7 cellular contexts compared by ENCODE assay signal in the genomic region with DNA sequence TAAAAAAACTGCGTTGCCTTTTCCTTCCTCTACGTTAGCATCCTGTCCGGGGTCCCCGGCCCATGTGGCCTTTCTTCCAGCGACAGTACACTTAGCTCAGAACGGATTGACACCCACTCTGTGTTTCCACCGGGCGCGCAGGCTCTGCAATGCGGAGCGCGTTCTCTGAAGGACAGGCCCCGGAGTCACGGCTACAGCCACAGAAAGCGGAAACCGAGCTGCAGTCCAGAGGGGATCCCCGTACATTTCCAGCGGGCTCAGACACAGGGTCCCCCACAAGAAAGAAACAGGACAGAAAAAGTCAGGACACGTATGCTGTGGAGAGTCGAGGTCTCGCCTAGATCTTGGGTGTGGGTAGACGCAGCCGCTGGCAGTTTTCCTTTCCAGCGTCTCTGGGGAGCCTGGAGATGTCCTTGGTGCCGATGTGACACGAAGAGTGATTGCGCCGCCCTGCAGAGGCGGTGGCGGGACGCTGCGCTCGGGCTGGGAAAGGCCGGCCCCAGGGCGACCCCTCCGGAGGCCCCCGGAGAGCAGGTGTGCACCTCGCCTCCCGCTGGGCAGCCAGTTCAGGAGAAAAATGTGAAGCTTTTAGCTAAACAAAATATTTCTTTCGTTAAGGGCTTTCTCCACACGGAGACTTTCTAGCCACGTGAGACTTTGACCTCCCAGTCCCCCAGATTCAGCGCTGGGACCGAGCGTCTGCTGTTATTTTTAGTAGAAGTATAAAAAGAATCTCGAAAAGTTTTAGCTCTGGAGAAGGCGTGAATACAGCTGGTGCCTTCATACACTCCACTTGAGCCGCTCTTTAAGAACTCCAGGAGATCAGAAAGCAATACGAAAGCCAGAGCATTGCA. TPM values are rescaled to one million over a fixed set of nuclear protein-coding genes. Genes with fewer than 3 reads are reported as not detected.
A peak's percentile ranks its signal among the peaks of the same experiment; 100 is the strongest.
DNase-seq lines count a peak whose midpoint lies in the region; ATAC-seq and TF ChIP-seq lines count a peak whose summit lies in the region.

No MANE protein-coding gene starts in this region.

- TF ChIP-seq POLR2A in GM18526 (IDR thresholded peaks at IDR 0.05; ENCODE audit: extremely low read depth, insufficient read length): peak; percentile 13

- no peaks in the 10 kb centered on the region for H3K36me3 Mint-ChIP-seq in activated T-helper 1 cell treated with anti-CD3 and anti-CD28 coated beads, Interleukin-12 subunit alpha, Interleukin-12 subunit beta, Interleukin-2, Interleukin-4 antibody, amounts not matched to agents 30 ng/mL and 10 ng/mL and 1 ng/mL, durations not matched to agents 14 hours and 24 hours and 36 hours (ENCODE audit: low read depth)
- H3K36me3 Mint-ChIP-seq in glutamatergic neuron (ENCODE audit: unreplicated experiment): no peaks in the 10 kb centered on the region

- H3K9ac ChIP-seq in parathyroid adenoma: no peak overlapping the region

- H3K79me2 ChIP-seq in parathyroid adenoma: no peaks in the 10 kb centered on the region

- peaks cover 29% of the 10 kb centered on the region for H3K27me3 Mint-ChIP-seq in activated T-helper 1 cell treated with anti-CD3 and anti-CD28 coated beads, Interleukin-12 subunit alpha, Interleukin-12 subunit beta, Interleukin-2, Interleukin-4 antibody, amounts not matched to agents 30 ng/mL and 10 ng/mL and 1 ng/mL, durations not matched to agents 14 hours and 24 hours and 36 hours (ENCODE audit: insufficient read depth)
- H3K27me3 Mint-ChIP-seq in glutamatergic neuron (ENCODE audit: unreplicated experiment): peaks cover 10% of the 10 kb centered on the region

- peak overlapping the region; percentile 75 for H3K4me2 ChIP-seq in parathyroid adenoma (ENCODE audit: low read length)

- H3K9me3 ChIP-seq in parathyroid adenoma (ENCODE audit: control insufficient read depth, low read length): no peaks in the 10 kb centered on the region

- intact Hi-C loops in activated T-helper 1 cell treated with anti-CD3 and anti-CD28 coated beads, Interleukin-12 subunit alpha, Interleukin-12 subunit beta, Interleukin-2, Interleukin-4 antibody, amounts not matched to agents 30 ng/mL and 10 ng/mL and 1 ng/mL, durations not matched to agents 14 hours and 24 hours and 36 hours (cut with micrococcal nuclease): loop anchor here (2.0 to 5.0 kb wide), 2 partner anchors 201 to 505 kb away; no protein-coding TSS in a partner anchor

- peaks cover 5% of the 10 kb centered on the region for H3K4me1 ChIP-seq in parathyroid adenoma

- H3K9me3 Mint-ChIP-seq in activated T-helper 1 cell treated with anti-CD3 and anti-CD28 coated beads, Interleukin-12 subunit alpha, Interleukin-12 subunit beta, Interleukin-2, Interleukin-4 antibody, amounts not matched to agents 30 ng/mL and 10 ng/mL and 1 ng/mL, durations not matched to agents 14 hours and 24 hours and 36 hours: no peaks in the 10 kb centered on the region
- peaks cover 5% of the 10 kb centered on the region for H3K9me3 Mint-ChIP-seq in glutamatergic neuron (ENCODE audit: unreplicated experiment)

- peak overlapping the region; percentile 41 for H3K4me3 ChIP-seq in parathyroid adenoma (ENCODE audit: low read depth, low read length)

- peak overlapping the region; percentile 52 for H3K27ac Mint-ChIP-seq in activated T-helper 1 cell treated with anti-CD3 and anti-CD28 coated beads, Interleukin-12 subunit alpha, Interleukin-12 subunit beta, Interleukin-2, Interleukin-4 antibody, amounts not matched to agents 30 ng/mL and 10 ng/mL and 1 ng/mL, durations not matched to agents 14 hours and 24 hours and 36 hours
- no peak overlapping the region for H3K27ac Mint-ChIP-seq in glutamatergic neuron (ENCODE audit: unreplicated experiment)

- no peak for TF ChIP-seq CTCF in glutamatergic neuron (IDR thresholded peaks at IDR 0.05; ENCODE audit: partially characterized antibody, unreplicated experiment)
- no peak for TF ChIP-seq CTCF in parathyroid adenoma (IDR thresholded peaks at IDR 0.05)

- peaks cover 3% of the 10 kb centered on the region for H3K27me3 ChIP-seq in parathyroid adenoma (ENCODE audit: control insufficient read depth, insufficient read depth, low read length)

- H3K4me3 Mint-ChIP-seq in activated T-helper 1 cell treated with anti-CD3 and anti-CD28 coated beads, Interleukin-12 subunit alpha, Interleukin-12 subunit beta, Interleukin-2, Interleukin-4 antibody, amounts not matched to agents 30 ng/mL and 10 ng/mL and 1 ng/mL, durations not matched to agents 14 hours and 24 hours and 36 hours: peak overlapping the region; percentile 76
- H3K4me3 Mint-ChIP-seq in glutamatergic neuron (ENCODE audit: unreplicated experiment): peak overlapping the region; percentile 82

- peak overlapping the region; percentile 12 for H3K27ac ChIP-seq in parathyroid adenoma

- H2AFZ ChIP-seq in parathyroid adenoma: peak overlapping the region; percentile 61

- peak; percentile 9 for DNase-seq in activated T-helper 1 cell treated with anti-CD3 and anti-CD28 coated beads, Interleukin-12 subunit alpha, Interleukin-12 subunit beta, Interleukin-2, Interleukin-4 antibody, amounts not matched to agents 30 ng/mL and 10 ng/mL and 1 ng/mL, durations not matched to agents 14 hours and 24 hours and 36 hours (ENCODE audit: low spot score)
- peak; percentile 50 for DNase-seq in glutamatergic neuron
- DNase-seq in hepatic stellate cell (ENCODE audit: low spot score): no peak

- peak; percentile 43 for ATAC-seq in HG03196 (IDR thresholded peaks at IDR 0.05; ENCODE audit: unreplicated experiment)
- no peak for ATAC-seq in HG03159 (IDR thresholded peaks at IDR 0.05; ENCODE audit: unreplicated experiment)

- peaks cover 20% of the 10 kb centered on the region for H3K4me1 Mint-ChIP-seq in activated T-helper 1 cell treated with anti-CD3 and anti-CD28 coated beads, Interleukin-12 subunit alpha, Interleukin-12 subunit beta, Interleukin-2, Interleukin-4 antibody, amounts not matched to agents 30 ng/mL and 10 ng/mL and 1 ng/mL, durations not matched to agents 14 hours and 24 hours and 36 hours (ENCODE audit: low read depth)
- peaks cover 29% of the 10 kb centered on the region for H3K4me1 Mint-ChIP-seq in glutamatergic neuron (ENCODE audit: low read depth, unreplicated experiment)

- no peaks in the 10 kb centered on the region for H3K36me3 ChIP-seq in parathyroid adenoma (ENCODE audit: control insufficient read depth, insufficient read depth, low read length)

RNA-seq across cellular contexts. Expression of a gene that starts 1.3 kb away (rescaled TPM):
- total RNA-seq in activated T-helper 1 cell treated with anti-CD3 and anti-CD28 coated beads, Interleukin-12 subunit alpha, Interleukin-12 subunit beta, Interleukin-2, Interleukin-4 antibody, amounts not matched to agents 30 ng/mL and 10 ng/mL and 1 ng/mL, durations not matched to agents 14 hours and 24 hours and 36 hours: 0.42 and 0.65 TPM in 2 replicates
- 1.2 TPM for total RNA-seq in glutamatergic neuron (ENCODE audit: unreplicated experiment)
